ENCODE assay signal across 1 cellular context in genomic region chr12:60752589-60752988, GRCh38.
TF ChIP-seq lines count a peak whose summit lies in the region.

No MANE protein-coding gene starts in this region.

TF ChIP-seq in GM23338, 12 proteins besides CTCF, POLR2A, EP300 and RAD21 (continued from another document):
- TF ChIP-seq ZNF462 (CRISPR knock-in tag; IDR thresholded peaks at IDR 0.05) (no peak), POLR2AphosphoS5 (IDR thresholded peaks at IDR 0.05; ENCODE audit: low read depth) (no peak), CREB1 (CRISPR knock-in tag; IDR thresholded peaks at IDR 0.05; ENCODE audit: low read depth) (no peak), STAT1 (IDR thresholded peaks at IDR 0.05; ENCODE audit: unreplicated experiment) (no peak), NANOG (IDR thresholded peaks at IDR 0.05; ENCODE audit: borderline replicate concordance) (no peak), ZNF114 (CRISPR knock-in tag; IDR thresholded peaks at IDR 0.05) (no peak), ETS1 (IDR thresholded peaks at IDR 0.05) (no peak), ZNF331 (CRISPR knock-in tag; IDR thresholded peaks at IDR 0.05; ENCODE audit: low read depth) (no peak)
TF ChIP-seq in GM23338: peak in this region for 0.
